In the genomic region with DNA sequence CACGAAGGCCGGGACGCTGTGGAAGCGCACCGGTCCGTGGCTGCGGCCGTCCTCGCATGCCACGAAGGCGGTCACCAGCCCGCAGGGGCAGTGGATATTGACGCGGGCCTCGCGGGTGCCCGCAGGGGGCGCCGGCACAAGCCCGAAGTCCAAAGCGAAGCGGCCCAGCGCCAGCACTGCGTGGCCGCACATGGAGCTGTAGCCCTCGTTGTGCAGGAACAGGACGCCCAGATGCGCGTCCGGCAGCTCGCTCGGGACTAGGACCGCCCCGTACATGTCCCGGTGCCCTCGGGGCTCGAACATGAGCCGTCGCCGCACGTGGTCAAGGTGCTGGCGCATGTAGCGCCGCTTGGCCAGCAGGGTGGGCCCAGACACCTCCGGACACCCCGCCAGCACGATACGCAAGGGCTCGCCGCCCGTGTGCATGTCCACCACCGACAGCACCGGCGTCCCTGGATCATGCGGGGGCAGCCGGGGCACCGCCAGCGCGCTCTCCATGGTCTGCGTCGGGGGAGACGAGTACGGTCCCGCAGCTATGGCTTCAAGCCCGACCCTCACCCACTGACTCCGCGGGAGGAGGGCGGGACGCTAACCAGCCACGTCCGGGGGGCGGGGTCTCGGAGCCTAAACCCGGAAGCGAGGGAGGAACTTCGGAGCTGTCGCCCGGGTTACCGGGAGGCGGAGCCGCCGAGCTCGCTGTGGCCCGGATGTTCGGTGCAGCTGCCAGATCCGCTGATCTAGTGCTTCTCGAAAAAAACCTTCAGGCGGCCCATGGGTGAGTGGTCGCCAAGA, we compare ENCODE assay signal across 8 cellular contexts. TPM values are rescaled to one million over a fixed set of nuclear protein-coding genes. Genes with fewer than 3 reads are reported as not detected.
DNase-seq lines count a peak whose midpoint lies in the region; ATAC-seq and TF ChIP-seq lines count a peak whose summit lies in the region.

A gene with protein sequence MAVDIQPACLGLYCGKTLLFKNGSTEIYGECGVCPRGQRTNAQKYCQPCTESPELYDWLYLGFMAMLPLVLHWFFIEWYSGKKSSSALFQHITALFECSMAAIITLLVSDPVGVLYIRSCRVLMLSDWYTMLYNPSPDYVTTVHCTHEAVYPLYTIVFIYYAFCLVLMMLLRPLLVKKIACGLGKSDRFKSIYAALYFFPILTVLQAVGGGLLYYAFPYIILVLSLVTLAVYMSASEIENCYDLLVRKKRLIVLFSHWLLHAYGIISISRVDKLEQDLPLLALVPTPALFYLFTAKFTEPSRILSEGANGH (plus strand): TSS at position 699 of the 792 bp plus-strand sequence. CDS start 73 bp downstream, at position 772.
Gene L3HYPDH, minus strand, starts transcription at position 590 of the 792 bp plus-strand sequence. Its CDS starts 92 bp downstream, at position 498.

- peak; percentile 71 for TF ChIP-seq CTCF in LNCAP (IDR thresholded peaks at IDR 0.05)

- ATAC-seq in naive thymus-derived CD8-positive, alpha-beta T cell, result peak; percentile 90 to 94

- POLR2A ChIA-PET in naive thymus-derived CD8-positive, alpha-beta T cell (lab: Charles Lee), result interaction anchor here (1.0 to 2.8 kb wide), 9 partner anchors 11 to 1187 kb away, joined by 3 to 20 read pairs (median 5); partner anchors contain the start of genes DAAM1, GPR135, KIAA0586 and PPM1A

- H3K36me3 Mint-ChIP-seq in naive thymus-derived CD8-positive, alpha-beta T cell, result peaks cover 1 to 13% (median 8%) of the 10 kb centered on the region in 3 donors

- no peaks in the 10 kb centered on the region for H3K9me3 Mint-ChIP-seq in naive thymus-derived CD8-positive, alpha-beta T cell

- H3K27ac Mint-ChIP-seq in naive thymus-derived CD8-positive, alpha-beta T cell, result peak within 1 kb of the TSS; percentile 75 to 98 (median 94)

- no peaks in the 10 kb centered on the region for H3K27me3 Mint-ChIP-seq in naive thymus-derived CD8-positive, alpha-beta T cell

- DNase-seq in ELF-1 (ENCODE audit: low read depth, low spot score) (peak; percentile 98), GOT3 (lab: John Stamatoyannopoulos, UW) (peak; percentile 64), RPMI8226 (peak; percentile 96), fibroblast of gingiva (ENCODE audit: low read depth) (peak; percentile 94)
- DNase-seq in activated T-helper 1 cell treated with anti-CD3 and anti-CD28 coated beads, Interleukin-2, amount 50 U/mL, for 16 hours (ENCODE audit: low read depth in 1 of 2, low spot score in 1 of 2), result peak; percentile 95
- DNase-seq in naive thymus-derived CD8-positive, alpha-beta T cell, result peak; percentile 94 to 99 (median 96)
- DNase-seq in stimulated activated naive CD4-positive, alpha-beta T cell (lab: John Stamatoyannopoulos, UW), result peak; percentile 92 to 97 (median 95)

- H3K4me1 Mint-ChIP-seq in naive thymus-derived CD8-positive, alpha-beta T cell, result peaks cover 32 to 73% (median 65%) of the 10 kb centered on the region in 4 donors

- H3K4me3 Mint-ChIP-seq in naive thymus-derived CD8-positive, alpha-beta T cell, result peak within 1 kb of the TSS; percentile 86 to 99 (median 96)

RNA-seq across cellular contexts. Expression of the first gene that starts in this region (rescaled TPM):
- 10 to 100 TPM; 21.9 to 26.2 TPM for total RNA-seq in naive thymus-derived CD8-positive, alpha-beta T cell
- polyA plus RNA-seq in naive thymus-derived CD8-positive, alpha-beta T cell, result 10 to 100 TPM; 45.3 to 48.8 (median 46.0) TPM

RNA-seq across cellular contexts. Expression of gene L3HYPDH, which starts in this region (rescaled TPM):
- total RNA-seq in naive thymus-derived CD8-positive, alpha-beta T cell, result 10 to 100 TPM; 41.5 to 44.4 TPM
- 1 to 10 TPM; 1.8 to 2.5 (median 2.4) TPM for polyA plus RNA-seq in naive thymus-derived CD8-positive, alpha-beta T cell

Comparison
In these comparisons a context has a peak if more than half of its experiments do, and no peak if none do; other contexts are left out.
1. Peak in every context shown above with its lines: DNase-seq and ATAC-seq.